Comparison of ENCODE assay signal across 19 cellular contexts in the genomic region with DNA sequence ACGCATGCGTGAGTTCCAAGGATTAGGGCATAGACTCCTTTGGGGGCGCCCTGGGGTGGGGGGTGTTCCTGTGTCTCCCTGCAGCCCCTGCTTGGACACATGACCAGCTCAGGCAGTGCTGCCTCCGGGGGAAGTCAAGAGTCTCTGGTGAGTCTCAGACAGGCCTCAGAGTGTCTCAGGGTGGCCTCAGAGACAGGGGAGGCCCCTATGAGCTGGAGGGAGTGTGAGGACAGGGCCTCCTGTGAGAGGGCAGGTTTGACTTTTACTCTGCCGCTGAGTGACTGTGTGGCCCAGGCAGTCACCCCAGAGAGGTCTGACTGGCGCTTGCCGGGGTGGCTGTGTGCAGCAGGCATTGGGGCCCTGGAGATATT. TPM values are rescaled to one million over a fixed set of nuclear protein-coding genes. Genes with fewer than 3 reads are reported as not detected.
A peak's percentile ranks its signal among the peaks of the same experiment; 100 is the strongest.
DNase-seq lines count a peak whose midpoint lies in the region; ATAC-seq and TF ChIP-seq lines count a peak whose summit lies in the region.
"Had no signal": no experiment of that assay in that cellular context is flagged by ENCODE, and none has a peak within 500 bp of the region (broad histone marks: within the 10 kb centered on the region; RNA-seq: fewer than 3 reads in every experiment).

No MANE protein-coding gene starts in this region.

- WGBS in heart right ventricle, 2 donors = 89 to 95% methylated on average over 7 of the region's 7 CpGs

- H3K27me3 Mint-ChIP-seq in chondrocyte (ENCODE audit: low read depth) = no peaks in the 10 kb centered on the region
- peaks cover 17% of the 10 kb centered on the region for H3K27me3 Mint-ChIP-seq in nephron progenitor cell (ENCODE audit: low read depth, poor library complexity)
- no peaks in the 10 kb centered on the region for H3K27me3 Mint-ChIP-seq in activated T-cell treated with anti-CD3 and anti-CD28 coated beads, Interleukin-2, amount 50 U/mL, for 24 hours
- H3K27me3 Mint-ChIP-seq: activated B cell treated with CpG ODN at 0.5 μM for 24 hours, T-helper 17 cell had no signal

- H3K36me3 Mint-ChIP-seq in chondrocyte (ENCODE audit: low read depth) (no peaks in the 10 kb centered on the region), nephron progenitor cell (ENCODE audit: low read depth) (no peaks in the 10 kb centered on the region)
- no peaks in the 10 kb centered on the region for H3K36me3 Mint-ChIP-seq in activated T-cell treated with anti-CD3 and anti-CD28 coated beads, Interleukin-2, amount 50 U/mL, for 24 hours (ENCODE audit: low read depth)

- H3K27me3 ChIP-seq in heart right ventricle = no peaks in the 10 kb centered on the region
- H3K27me3 ChIP-seq: pancreas, upper lobe of left lung had no signal

- TF ChIP-seq CTCF in heart right ventricle (IDR thresholded peaks at IDR 0.05) (no peak), chondrocyte (IDR thresholded peaks at IDR 0.05) (no peak), nephron progenitor cell (IDR thresholded peaks at IDR 0.05) (no peak)

- H3K27ac Mint-ChIP-seq in chondrocyte (ENCODE audit: unreplicated experiment) (no peak overlapping the region), nephron progenitor cell (no peak overlapping the region)
- H3K27ac Mint-ChIP-seq in activated T-cell treated with anti-CD3 and anti-CD28 coated beads, Interleukin-2, amount 50 U/mL, for 24 hours = no peak overlapping the region
- H3K27ac Mint-ChIP-seq: activated B cell treated with CpG ODN at 0.5 μM for 24 hours, T-helper 17 cell had no signal

- DNase-seq in Right ventricle myocardium superior (peak; percentile 37), heart right ventricle (no peak), chondrocyte (ENCODE audit: low spot score) (peak; percentile 72), nephron progenitor cell (peak; percentile 1), Kasumi-1 (lab: John Stamatoyannopoulos, UW) (no peak), DMS79 (lab: John Stamatoyannopoulos, UW) (no peak), NCI-H510A (lab: John Stamatoyannopoulos, UW) (no peak)
- no peak for DNase-seq in activated T-cell treated with anti-CD3 and anti-CD28 coated beads, Interleukin-2, amount 50 U/mL, for 24 hours
- DNase-seq: activated B cell treated with CpG ODN at 0.5 μM for 24 hours; activated naive CD4-positive, alpha-beta T cell; KBM-7; NCI-H1417 treated with DMSO at 0.1 percent for 48 hours; NCI-H345; NK-92 treated with Interleukin-12 subunit alpha and Interleukin-12 subunit beta, amount 100 ng/mL, for 24 hours; SHP77; small intestine; T-helper 17 cell had no signal

- H3K4me1 ChIP-seq in heart right ventricle = peaks cover 0 to 41% (median 19%) of the 10 kb centered on the region in 9 donors
- H3K4me1 ChIP-seq: pancreas had no signal

- ATAC-seq in Right ventricle myocardium superior (ENCODE audit: poor library complexity) (no peak), heart right ventricle (no peak)
- ATAC-seq: T-helper 17 cell had no signal

- H3K4me3 Mint-ChIP-seq in chondrocyte (ENCODE audit: unreplicated experiment) (no peak overlapping the region), nephron progenitor cell (no peak overlapping the region)
- no peak overlapping the region for H3K4me3 Mint-ChIP-seq in activated T-cell treated with anti-CD3 and anti-CD28 coated beads, Interleukin-2, amount 50 U/mL, for 24 hours
- H3K4me3 Mint-ChIP-seq: activated B cell treated with CpG ODN at 0.5 μM for 24 hours, T-helper 17 cell had no signal

- H3K4me1 Mint-ChIP-seq in chondrocyte (ENCODE audit: low read depth) = peaks cover 21% of the 10 kb centered on the region
- H3K4me1 Mint-ChIP-seq in nephron progenitor cell = peaks cover 41% of the 10 kb centered on the region
- H3K4me1 Mint-ChIP-seq in activated T-cell treated with anti-CD3 and anti-CD28 coated beads, Interleukin-2, amount 50 U/mL, for 24 hours (ENCODE audit: low read depth) = no peaks in the 10 kb centered on the region
- H3K4me1 Mint-ChIP-seq: activated B cell treated with CpG ODN at 0.5 μM for 24 hours had no signal

- intact Hi-C loops in Right ventricle myocardium superior (cut with DNase I) = no loop called here
- intact Hi-C loops in heart right ventricle (cut with DNase I) = no loop called here

- H3K36me3 ChIP-seq in heart right ventricle = no peaks in the 10 kb centered on the region
- H3K36me3 ChIP-seq: pancreas, upper lobe of left lung had no signal

- H3K9me3 ChIP-seq in heart right ventricle = no peaks in the 10 kb centered on the region
- H3K9me3 ChIP-seq: pancreas, upper lobe of left lung had no signal

- no peak overlapping the region for H3K4me3 ChIP-seq in heart right ventricle
- H3K4me3 ChIP-seq: pancreas, upper lobe of left lung had no signal

- H3K9me3 Mint-ChIP-seq in chondrocyte (ENCODE audit: low read depth) (no peaks in the 10 kb centered on the region), nephron progenitor cell (peaks cover 3% of the 10 kb centered on the region)
- H3K9me3 Mint-ChIP-seq in activated T-cell treated with anti-CD3 and anti-CD28 coated beads, Interleukin-2, amount 50 U/mL, for 24 hours = no peaks in the 10 kb centered on the region
- H3K9me3 Mint-ChIP-seq: activated B cell treated with CpG ODN at 0.5 μM for 24 hours had no signal

- H3K27ac ChIP-seq in heart right ventricle = peak overlapping the region in 2 of 10 donors; percentile 12 to 30
- H3K27ac ChIP-seq: pancreas had no signal

RNA-seq across cellular contexts. Expression of gene KCNQ1OT1, which starts 41.2 kb away (rescaled TPM):
- 0.35 TPM for total RNA-seq in Right ventricle myocardium superior
- total RNA-seq in heart right ventricle = under 1 TPM; 0.28 to 0.56 (median 0.43) TPM
- under 1 TPM; 0.01 to 0.73 TPM for polyA plus RNA-seq in heart right ventricle
- 2.5 to 8.5 TPM (median 2.7 TPM) in 3 replicates for total RNA-seq in chondrocyte

Comparison
In these comparisons a context has a peak if more than half of its experiments do, and no peak if none do; other contexts are left out.
1. DNase-seq: peak in Right ventricle myocardium superior (single experiment), chondrocyte (single experiment) and nephron progenitor cell (single experiment); none in heart right ventricle (0 of 2), activated T-cell treated with anti-CD3 and anti-CD28 coated beads, Interleukin-2, amount 50 U/mL, for 24 hours (single experiment), Kasumi-1 (0 of 2), DMS79 (single experiment) and NCI-H510A (single experiment).